Comparison of ENCODE assay signal across 10 cellular contexts in genomic region chr14:74684444-74684843, GRCh38. TPM values are rescaled to one million over a fixed set of nuclear protein-coding genes. Genes with fewer than 3 reads are reported as not detected.
DNase-seq lines count a peak whose midpoint lies in the region; ATAC-seq and TF ChIP-seq lines count a peak whose summit lies in the region.
"Had no signal": no experiment of that assay in that cellular context is flagged by ENCODE, and none has a peak within 500 bp of the region (broad histone marks: within the 10 kb centered on the region; RNA-seq: fewer than 3 reads in every experiment).

No MANE protein-coding gene starts in this region.

- peaks cover 12% of the 10 kb centered on the region for H3K79me2 ChIP-seq in osteoblast (ENCODE audit: insufficient read depth, low read length)

- H3K4me2 ChIP-seq in osteoblast (ENCODE audit: insufficient read depth, low read length): no peak overlapping the region

- peak overlapping the region; percentile 85 for H3K27ac ChIP-seq in neutrophil
- no peak overlapping the region for H3K27ac ChIP-seq in osteoblast (ENCODE audit: low read depth, low read length)
- H3K27ac ChIP-seq: tibial artery had no signal

- H2AFZ ChIP-seq in osteoblast (ENCODE audit: low read length): no peak overlapping the region

- H3K27me3 ChIP-seq in neutrophil (no peaks in the 10 kb centered on the region), osteoblast (ENCODE audit: insufficient read depth, low read length) (no peaks in the 10 kb centered on the region)
- H3K27me3 ChIP-seq: tibial artery had no signal

- H3K9me3 ChIP-seq in neutrophil (no peaks in the 10 kb centered on the region), osteoblast (ENCODE audit: low read depth, low read length) (no peaks in the 10 kb centered on the region)
- H3K9me3 ChIP-seq: tibial artery had no signal

- H3K4me1 ChIP-seq in neutrophil (ENCODE audit: control insufficient read depth in 1 of 2, insufficient read depth in 1 of 2, low read depth in 1 of 2, low read length in 1 of 2) (peaks cover 48 to 55% of the 10 kb centered on the region in 2 experiments), osteoblast (ENCODE audit: insufficient read depth, low read length) (no peaks in the 10 kb centered on the region)

- intact Hi-C loops in left colon (cut with DNase I, micrococcal nuclease): no loop called here

- TF ChIP-seq CTCF in neutrophil (IDR thresholded peaks at IDR 0.05) (peak; percentile 28), osteoblast (IDR thresholded peaks at IDR 0.05; ENCODE audit: extremely low read depth, low read depth, low read length) (no peak)

- H4K20me1 ChIP-seq in osteoblast (ENCODE audit: insufficient read depth, low read length): no peaks in the 10 kb centered on the region

- DNase-seq in SIG-M5 (lab: John Stamatoyannopoulos, UW) (peak; percentile 51), left colon (no peak), NCI-H1694 treated with DMSO at 0.1 percent for 48 hours (lab: John Stamatoyannopoulos, UW) (no peak), osteoblast (ENCODE audit: insufficient read length, low spot score, missing footprints) (no peak)
- DNase-seq: activated gamma-delta T cell, NCI-H187, tibial artery had no signal

- H3K4me3 ChIP-seq in neutrophil (ENCODE audit: low read depth in 1 of 2, low read length in 1 of 2) (peak overlapping the region; percentile 39 to 51), osteoblast (ENCODE audit: insufficient read depth, low read length) (no peak overlapping the region)
- H3K4me3 ChIP-seq: tibial artery had no signal

- peak; percentile 49 for ATAC-seq in GM18858 (IDR thresholded peaks at IDR 0.05; ENCODE audit: unreplicated experiment)
- ATAC-seq in HG02678 (IDR thresholded peaks at IDR 0.05; ENCODE audit: unreplicated experiment): peak; percentile 50
- no peak for ATAC-seq in left colon

- H3K36me3 ChIP-seq in neutrophil (peaks cover 48% of the 10 kb centered on the region), osteoblast (ENCODE audit: insufficient read depth, low read length) (peaks cover 46% of the 10 kb centered on the region)

RNA-seq across cellular contexts. Expression of gene AREL1, which starts 28.4 kb away (rescaled TPM):
- total RNA-seq in left colon (10 to 100 TPM; 49.6 to 50.5 TPM), osteoblast (27.9 and 29.2 TPM in 2 replicates)

RNA-seq across cellular contexts. Expression of gene FCF1, which starts 28.5 kb away (rescaled TPM):
- total RNA-seq in left colon (10 to 100 TPM; 32.9 to 34.3 TPM), osteoblast (33.3 and 35.1 TPM in 2 replicates)
